Comparison of ENCODE assay signal across 8 cellular contexts in genomic region chr2:131105950-131106801, GRCh38. TPM values are rescaled to one million over a fixed set of nuclear protein-coding genes. Genes with fewer than 3 reads are reported as not detected.
DNase-seq lines count a peak whose midpoint lies in the region; ATAC-seq and TF ChIP-seq lines count a peak whose summit lies in the region.

No MANE protein-coding gene starts in this region.

- 4% methylated on average over 19 of the region's 19 CpGs for WGBS in esophagus muscularis mucosa
- WGBS in thyroid gland, 2 donors = 1 to 3% methylated on average over 19 of the region's 19 CpGs

- peaks cover 25 to 68% (median 65%) of the 10 kb centered on the region in 4 donors for H3K4me1 Mint-ChIP-seq in naive thymus-derived CD8-positive, alpha-beta T cell

- in situ Hi-C loops in HAP-1 (cut with MboI; ENCODE audit: low sequenced_read_pairs) = loop anchor here (25.0 kb wide), 1 partner anchor 744 kb away; the partner anchor contains the start of gene PTPN18

- 0 out of 2 replicates have a peak, but pooled peaks cover 6% of the 10 kb centered on the region for H4K20me1 ChIP-seq in MM.1S (ENCODE audit: insufficient read depth, low read length)

- H3K4me3 ChIP-seq in HAP-1 = peak overlapping the region; percentile 95
- peak overlapping the region; percentile 99 for H3K4me3 ChIP-seq in MM.1S (ENCODE audit: low read length)
- H3K4me3 ChIP-seq in esophagus muscularis mucosa = peak overlapping the region; percentile 85 to 98 (median 92)
- peak overlapping the region; percentile 44 to 89 (median 82) for H3K4me3 ChIP-seq in thyroid gland (replicated peaks in 1 of 3)

- no peak for TF ChIP-seq EP300 in esophagus muscularis mucosa (IDR thresholded peaks at IDR 0.05)

- no peak for TF ChIP-seq POLR2A in esophagus muscularis mucosa (IDR thresholded peaks at IDR 0.05; ENCODE audit: low read depth)
- no peak for TF ChIP-seq POLR2A in thyroid gland (IDR thresholded peaks at IDR 0.05)

- peak overlapping the region; percentile 47 for H2AFZ ChIP-seq in MM.1S (ENCODE audit: low read length)

- peak overlapping the region; percentile 75 for H3K4me2 ChIP-seq in MM.1S (ENCODE audit: low read depth, low read length)

- no peaks in the 10 kb centered on the region for H3K9me3 Mint-ChIP-seq in naive thymus-derived CD8-positive, alpha-beta T cell

- no peaks in the 10 kb centered on the region for H3K27me3 Mint-ChIP-seq in naive thymus-derived CD8-positive, alpha-beta T cell

- H3K9me3 ChIP-seq in HAP-1 (no peaks in the 10 kb centered on the region), MM.1S (replicated peaks; ENCODE audit: insufficient read depth, low read length) (no peaks in the 10 kb centered on the region), esophagus muscularis mucosa (no peaks in the 10 kb centered on the region), thyroid gland (no peaks in the 10 kb centered on the region)

- peak overlapping the region; percentile 99 for H3K9ac ChIP-seq in MM.1S (ENCODE audit: low read length)

- DNase-seq in NCI-H1105 (lab: John Stamatoyannopoulos, UW) (peak; percentile 0), NCI-H1105 treated with DMSO at 0.1 percent for 48 hours (lab: John Stamatoyannopoulos, UW) (no peak), HAP-1 (ENCODE audit: low spot score in 2 of 2) (peak; percentile 33 to 37), MM.1S (peak; percentile 48), esophagus muscularis mucosa (ENCODE audit: extremely low spot score) (no peak), thyroid gland (peak; percentile 61 to 63)
- DNase-seq in activated CD4-positive, alpha-beta T cell treated with anti-CD3 and anti-CD28 coated beads, Interleukin-2, amount 50 U/mL, for 1 hour = peak; percentile 20
- DNase-seq in naive thymus-derived CD8-positive, alpha-beta T cell = peak in 1 of 10 donors; percentile 21

- H3K36me3 Mint-ChIP-seq in naive thymus-derived CD8-positive, alpha-beta T cell = peaks cover 2 to 22% (median 4%) of the 10 kb centered on the region in 3 donors

- no peaks in the 10 kb centered on the region for H3K9me2 ChIP-seq in MM.1S (replicated peaks; ENCODE audit: insufficient read depth, low read length)

- H3K4me1 ChIP-seq in HAP-1 = peaks cover 24% of the 10 kb centered on the region
- H3K4me1 ChIP-seq in MM.1S (ENCODE audit: low read length) = peaks cover 11% of the 10 kb centered on the region
- peaks cover 20 to 39% (median 32%) of the 10 kb centered on the region in 4 donors for H3K4me1 ChIP-seq in esophagus muscularis mucosa
- H3K4me1 ChIP-seq in thyroid gland = peaks cover 14 to 18% of the 10 kb centered on the region in 2 donors

- H3F3A ChIP-seq in MM.1S (ENCODE audit: insufficient read depth, low read length) = peaks cover 15% of the 10 kb centered on the region

- H3K27ac ChIP-seq in MM.1S (ENCODE audit: low read length) (peak overlapping the region; percentile 89), esophagus muscularis mucosa (replicated peaks in 1 of 4) (peak overlapping the region; percentile 82 to 95 (median 93)), thyroid gland (peak overlapping the region; percentile 86 to 97 (median 92))

- H3K79me2 ChIP-seq in MM.1S (ENCODE audit: low read length) = peaks cover 60% of the 10 kb centered on the region

- peak overlapping the region; percentile 88 to 100 (median 96) for H3K4me3 Mint-ChIP-seq in naive thymus-derived CD8-positive, alpha-beta T cell

- intact Hi-C loops in esophagus muscularis mucosa (cut with DNase I) = no loop called here
- intact Hi-C loops in thyroid gland (cut with DNase I) = no loop called here

- no peak for TF ChIP-seq CTCF in MM.1S (IDR thresholded peaks at IDR 0.05; ENCODE audit: low read length)
- TF ChIP-seq CTCF in esophagus muscularis mucosa (IDR thresholded peaks at IDR 0.05) = no peak
- TF ChIP-seq CTCF in thyroid gland (IDR thresholded peaks at IDR 0.05) = no peak

- H3K27ac Mint-ChIP-seq in naive thymus-derived CD8-positive, alpha-beta T cell = peak overlapping the region; percentile 88 to 99 (median 97)

- POLR2A ChIA-PET in naive thymus-derived CD8-positive, alpha-beta T cell (lab: Charles Lee) = interaction anchor here (0.5 to 3.1 kb wide), 3 partner anchors 13 to 83 kb away, joined by 4 to 18 read pairs (median 7); partner anchors contain the start of gene FAM168B

- ATAC-seq in naive thymus-derived CD8-positive, alpha-beta T cell = peak in 1 of 2 donors; percentile 1

- H3K27me3 ChIP-seq in HAP-1 (ENCODE audit: low read depth) (no peaks in the 10 kb centered on the region), MM.1S (replicated peaks; ENCODE audit: insufficient read depth, low read length) (no peaks in the 10 kb centered on the region), esophagus muscularis mucosa (no peaks in the 10 kb centered on the region), thyroid gland (no peaks in the 10 kb centered on the region)

- H3K36me3 ChIP-seq in HAP-1 (replicated peaks) = peaks cover 2% of the 10 kb centered on the region; the same call in 1 of the 2 replicates
- no peaks in the 10 kb centered on the region for H3K36me3 ChIP-seq in MM.1S (replicated peaks; ENCODE audit: insufficient read depth, low read length)
- H3K36me3 ChIP-seq in esophagus muscularis mucosa = peaks cover 0 to 4% (median 0%) of the 10 kb centered on the region in 4 donors
- no peaks in the 10 kb centered on the region for H3K36me3 ChIP-seq in thyroid gland

RNA-seq across cellular contexts. Expression of gene PLEKHB2, which starts 1.0 kb away (rescaled TPM):
- total RNA-seq in esophagus muscularis mucosa (10 to 100 TPM; 40.4 to 52.9 (median 44.7) TPM), thyroid gland (100 to 1,000 TPM in 2 of 4 donors, 10 to 100 TPM in 2; 87.3 to 122 (median 103) TPM)
- total RNA-seq in naive thymus-derived CD8-positive, alpha-beta T cell = 10 to 100 TPM; 44.2 to 48.6 TPM
- 10 to 100 TPM; 63.0 to 70.7 (median 65.7) TPM for polyA plus RNA-seq in naive thymus-derived CD8-positive, alpha-beta T cell

RNA-seq across cellular contexts. Expression of gene FAM168B, which starts 12.9 kb away (rescaled TPM):
- 100 to 1,000 TPM; 155 to 193 (median 182) TPM for total RNA-seq in esophagus muscularis mucosa
- 10 to 100 TPM; 82.0 to 89.1 TPM for total RNA-seq in naive thymus-derived CD8-positive, alpha-beta T cell
- polyA plus RNA-seq in naive thymus-derived CD8-positive, alpha-beta T cell = 10 to 100 TPM; 29.9 to 43.8 (median 35.8) TPM
- 100 to 1,000 TPM; 110 to 156 (median 146) TPM for total RNA-seq in thyroid gland

Comparison
In these comparisons a context has a peak if more than half of its experiments do, and no peak if none do; other contexts are left out.
1. DNase-seq: peak in NCI-H1105 (single experiment), HAP-1 (2 of 2), MM.1S (single experiment), activated CD4-positive, alpha-beta T cell treated with anti-CD3 and anti-CD28 coated beads, Interleukin-2, amount 50 U/mL, for 1 hour (single experiment) and thyroid gland (2 of 2); none in NCI-H1105 treated with DMSO at 0.1 percent for 48 hours (single experiment) and esophagus muscularis mucosa (single experiment).
2. Peak in every context shown above with its lines, with median percentiles within 50 percentile points of each other: H3K4me3 ChIP-seq and H3K27ac ChIP-seq.